In the genomic region with DNA sequence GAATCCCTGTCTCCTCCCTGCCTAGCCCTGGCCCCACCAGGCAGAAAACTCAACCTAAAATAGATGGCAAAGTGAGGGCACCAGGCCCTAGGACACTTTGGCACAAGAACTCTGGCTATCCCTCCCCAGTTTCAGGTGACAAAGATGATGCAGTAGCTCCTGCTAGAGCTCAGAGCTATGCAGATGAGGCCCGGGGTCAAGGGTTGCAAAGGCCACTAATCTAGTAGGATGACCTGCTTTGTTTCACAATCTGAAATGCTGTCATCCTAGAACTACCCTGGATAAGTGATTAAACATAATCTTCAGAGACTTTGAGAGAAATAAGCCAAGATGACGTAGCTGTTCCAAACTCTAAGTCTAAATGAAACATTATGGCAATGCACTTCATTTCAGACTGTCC, we compare ENCODE assay signal across 34 cellular contexts.
"Had no signal": no experiment of that assay in that cellular context is flagged by ENCODE, and none has a peak within 500 bp of the region (broad histone marks: within the 10 kb centered on the region; RNA-seq: fewer than 3 reads in every experiment).

No MANE protein-coding gene starts in this region.

- DNase-seq: Karpas-422, Kasumi-1, KG1, MG63, MM.1S, MV-4-11, NCI-H1048, NCI-H1092, NCI-H1092 treated with DMSO at 0.1 percent for 48 hours, NCI-H1105, NCI-H1105 treated with DMSO at 0.1 percent for 48 hours, NCI-H1417, NCI-H1417 treated with DMSO at 0.1 percent for 48 hours, NCI-H1436, NCI-H1436 treated with DMSO at 0.1 percent for 48 hours, NCI-H146, NCI-H1694, NCI-H1694 treated with DMSO at 0.1 percent for 48 hours, NCI-H187, NCI-H187 treated with DMSO at 0.1 percent for 48 hours, NCI-H1930, NCI-H2029, NCI-H2081, NCI-H2081 treated with DMSO at 0.1 percent for 48 hours, NCI-H2107, NCI-H2171, NCI-H2171 treated with DMSO at 0.1 percent for 48 hours, NCI-H2227 treated with DMSO at 0.1 percent for 48 hours, NCI-H226, NCI-H345, NCI-H446, NCI-H446 treated with DMSO at 0.1 percent for 48 hours, NCI-H510A had no signal

- H3K9me3 ChIP-seq: MG63 had no signal

- H3K36me3 ChIP-seq: MG63 had no signal

- H3K4me3 ChIP-seq: MG63 had no signal

- H3K27ac ChIP-seq: KMS-11 had no signal

- H3K4me2 ChIP-seq: KMS-11 had no signal
